In the genomic region with DNA sequence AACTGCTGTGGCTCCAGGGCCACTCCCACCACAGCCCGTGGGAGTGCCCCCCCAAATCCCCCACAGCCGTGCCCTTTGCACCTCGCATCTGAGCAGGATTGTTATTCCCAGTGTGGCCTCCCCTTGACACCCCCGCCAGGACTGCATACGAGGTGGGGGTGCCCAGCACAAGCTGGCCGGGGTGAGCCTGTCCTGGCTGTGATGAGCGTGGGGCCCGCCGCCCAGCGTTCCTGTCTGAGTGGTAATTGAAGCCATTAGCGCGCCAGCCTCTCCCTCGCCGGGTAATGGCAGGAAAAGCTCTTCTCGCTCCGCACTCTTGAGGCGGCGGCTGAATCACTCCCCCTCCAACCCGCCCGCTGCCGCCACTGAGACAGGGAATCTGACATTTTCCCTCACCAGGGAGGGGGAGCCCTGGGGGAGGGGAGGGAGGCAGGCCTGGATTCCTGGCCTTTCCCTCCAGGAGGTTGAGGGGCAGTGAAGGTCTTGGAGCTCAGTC, we compare ENCODE assay signal across 12 cellular contexts. TPM values are rescaled to one million over a fixed set of nuclear protein-coding genes. Genes with fewer than 3 reads are reported as not detected.
DNase-seq lines count a peak whose midpoint lies in the region; ATAC-seq and TF ChIP-seq lines count a peak whose summit lies in the region.
"Had no signal": no experiment of that assay in that cellular context is flagged by ENCODE, and none has a peak within 500 bp of the region (broad histone marks: within the 10 kb centered on the region; RNA-seq: fewer than 3 reads in every experiment).

No MANE protein-coding gene starts in this region.

- DNase-seq in right cardiac atrium (peak in 1 of 3 donors; percentile 67), heart right ventricle (no peak), aorta (peak in 1 of 2 donors; percentile 83), mucosa of gallbladder (ENCODE audit: low spot score) (no peak)
- DNase-seq: activated naive CD8-positive, alpha-beta T cell treated with anti-CD3 and anti-CD28 coated beads for 36 hours; immature natural killer cell; NCI-H146; T1000 had no signal

- H3K9me3 ChIP-seq in right cardiac atrium (ENCODE audit: control insufficient read depth, low read length) (no peaks in the 10 kb centered on the region), heart right ventricle (no peaks in the 10 kb centered on the region), esophagus (ENCODE audit: control insufficient read depth in 2 of 2, insufficient read depth in 1 of 2, low read depth in 1 of 2, low read length in 1 of 2) (no peaks in the 10 kb centered on the region), muscle layer of duodenum (ENCODE audit: control insufficient read depth in 1 of 2, low read length in 2 of 2) (no peaks in the 10 kb centered on the region), aorta (ENCODE audit: control insufficient read depth, low read length) (no peaks in the 10 kb centered on the region)

- no peak overlapping the region for H3K4me3 ChIP-seq in right cardiac atrium (ENCODE audit: low read length)
- no peak overlapping the region for H3K4me3 ChIP-seq in heart right ventricle
- no peak overlapping the region for H3K4me3 ChIP-seq in esophagus (ENCODE audit: low read depth in 1 of 2, low read length in 2 of 2)
- H3K4me3 ChIP-seq in muscle layer of duodenum (ENCODE audit: low read depth in 1 of 2, low read length in 2 of 2), result peak overlapping the region; percentile 11 to 29
- no peak overlapping the region for H3K4me3 ChIP-seq in aorta (ENCODE audit: low read length in 2 of 2)

- ATAC-seq in right cardiac atrium (peak; percentile 20 to 37), heart right ventricle (no peak), aorta (ENCODE audit: low FRiP score) (peak; percentile 27), GM18909 (IDR thresholded peaks at IDR 0.05; ENCODE audit: poor library complexity, unreplicated experiment) (no peak), GM19023 (IDR thresholded peaks at IDR 0.05; ENCODE audit: unreplicated experiment) (no peak)

- H3K4me1 ChIP-seq in right cardiac atrium (ENCODE audit: control insufficient read depth, insufficient read depth, low read length) (no peaks in the 10 kb centered on the region), heart right ventricle (peaks cover 0 to 1% (median 0%) of the 10 kb centered on the region in 9 donors), esophagus (ENCODE audit: control insufficient read depth in 2 of 2, insufficient read depth in 2 of 2, low read length in 1 of 2) (peaks cover 3 to 35% of the 10 kb centered on the region in 2 donors), muscle layer of duodenum (ENCODE audit: control insufficient read depth in 1 of 2, insufficient read depth in 2 of 2, low read length in 2 of 2) (peaks cover 15 to 20% of the 10 kb centered on the region in 2 donors), aorta (ENCODE audit: control insufficient read depth in 1 of 2, insufficient read depth in 2 of 2, low read length in 2 of 2) (no peaks in the 10 kb centered on the region)

- WGBS in right cardiac atrium, result 22% methylated on average over 21 of the region's 21 CpGs
- 39 to 42% methylated on average over 21 of the region's 21 CpGs for WGBS in heart right ventricle, 2 donors
- 30 to 32% methylated on average over 21 of the region's 21 CpGs for WGBS in esophagus, 2 donors
- 51 to 59% methylated on average over 21 of the region's 21 CpGs for WGBS in aorta, 2 donors

- no peaks in the 10 kb centered on the region for H3K27me3 ChIP-seq in right cardiac atrium (ENCODE audit: control insufficient read depth, insufficient read depth)
- no peaks in the 10 kb centered on the region for H3K27me3 ChIP-seq in heart right ventricle
- H3K27me3 ChIP-seq in esophagus (ENCODE audit: control insufficient read depth in 1 of 2, insufficient read depth in 2 of 2, low read length in 2 of 2), result no peaks in the 10 kb centered on the region
- H3K27me3 ChIP-seq in muscle layer of duodenum (ENCODE audit: low read depth, low read length), result no peaks in the 10 kb centered on the region
- H3K27me3 ChIP-seq in aorta (ENCODE audit: control insufficient read depth in 1 of 2, insufficient read depth in 2 of 2, low read length in 1 of 2), result no peaks in the 10 kb centered on the region

- intact Hi-C loops in right cardiac atrium (cut with DNase I) (no loop called here), heart right ventricle (cut with DNase I) (no loop called here), aorta (cut with DNase I) (no loop called here)

- TF ChIP-seq CTCF in heart right ventricle (IDR thresholded peaks at IDR 0.05), result no peak

- no peak overlapping the region for H3K27ac ChIP-seq in right cardiac atrium (ENCODE audit: low read length)
- H3K27ac ChIP-seq in heart right ventricle, result no peak overlapping the region
- H3K27ac ChIP-seq in esophagus (ENCODE audit: low read depth in 2 of 2, low read length in 1 of 2), result peak overlapping the region; percentile 78 to 91
- H3K27ac ChIP-seq in muscle layer of duodenum (ENCODE audit: low read length), result peak overlapping the region; percentile 79
- no peak overlapping the region for H3K27ac ChIP-seq in aorta (ENCODE audit: low read depth in 1 of 2, low read length in 2 of 2)

- H3K36me3 ChIP-seq in heart right ventricle (no peaks in the 10 kb centered on the region), esophagus (ENCODE audit: control insufficient read depth in 2 of 2, insufficient read depth in 2 of 2, low read length in 1 of 2) (peaks cover 5 to 39% of the 10 kb centered on the region in 2 donors), muscle layer of duodenum (ENCODE audit: control insufficient read depth in 1 of 2, insufficient read depth in 2 of 2, low read length in 2 of 2) (peaks cover 0 to 8% of the 10 kb centered on the region in 2 donors), aorta (ENCODE audit: control insufficient read depth in 1 of 2, insufficient read depth in 2 of 2, low read length in 1 of 2) (no peaks in the 10 kb centered on the region)

RNA-seq across cellular contexts. Expression of a gene that starts 27.7 kb away (rescaled TPM):
- total RNA-seq in right cardiac atrium (10 to 100 TPM; 11.1 to 19.7 (median 12.7) TPM), heart right ventricle (10 to 100 TPM in 1 of 10 donors, 1 to 10 TPM in 9; 2.5 to 10.3 (median 5.0) TPM), aorta (10 to 100 TPM; 59.6 to 86.2 TPM), mucosa of gallbladder (478 TPM)
- polyA plus RNA-seq in right cardiac atrium (5.1 TPM), heart right ventricle (1 to 10 TPM; 1.7 to 2.6 TPM), esophagus (10 to 100 TPM; 62.7 to 69.9 TPM), aorta (10 to 100 TPM; 11.6 to 21.7 TPM)
- polyA plus RNA-seq: immature natural killer cell had no signal

Comparison
In these comparisons a context has a peak if more than half of its experiments do, and no peak if none do; other contexts are left out.
1. ATAC-seq: peak in right cardiac atrium (2 of 2) and aorta (single experiment); none in heart right ventricle (0 of 8), GM18909 (single experiment) and GM19023 (single experiment).
2. H3K27ac ChIP-seq: peak in esophagus (2 of 2) and muscle layer of duodenum (single experiment); none in right cardiac atrium (single experiment), heart right ventricle (0 of 10) and aorta (0 of 2).
3. H3K4me3 ChIP-seq: peak in muscle layer of duodenum (2 of 2); none in right cardiac atrium (single experiment), heart right ventricle (0 of 10), esophagus (0 of 2) and aorta (0 of 2).